ENCODE assay signal across 20 cellular contexts in the genomic region with DNA sequence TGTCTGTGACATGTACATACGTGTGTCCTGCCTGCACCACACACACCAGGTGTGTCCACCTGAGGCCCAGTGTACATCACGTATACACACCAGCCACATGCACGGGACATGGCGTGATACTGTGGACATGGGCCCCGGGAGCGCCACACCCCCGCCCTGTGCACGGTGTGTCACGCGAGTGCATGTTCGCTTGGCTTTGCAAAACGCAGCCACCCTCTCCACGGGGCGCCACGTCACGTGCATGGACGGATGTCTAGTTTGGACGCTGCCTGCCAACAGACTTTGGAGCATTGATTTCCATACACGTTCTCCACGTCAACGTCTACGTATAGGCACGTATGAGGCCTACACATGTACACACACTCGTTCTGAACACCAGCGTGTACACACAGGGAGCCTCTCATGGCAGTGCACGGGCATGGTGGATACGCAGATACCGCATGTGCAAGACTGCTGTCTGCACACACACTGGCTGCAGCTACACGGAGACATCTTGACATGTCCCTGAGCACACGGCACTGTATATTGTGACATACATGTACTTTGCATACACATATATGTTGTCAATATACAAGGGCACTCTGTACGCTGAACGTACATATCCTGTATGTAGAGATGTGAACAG. TPM values are rescaled to one million over a fixed set of nuclear protein-coding genes. Genes with fewer than 3 reads are reported as not detected.
DNase-seq lines count a peak whose midpoint lies in the region; FAIRE-seq and TF ChIP-seq lines count a peak whose summit lies in the region.
"Had no signal": no experiment of that assay in that cellular context is flagged by ENCODE, and none has a peak within 500 bp of the region (broad histone marks: within the 10 kb centered on the region; RNA-seq: fewer than 3 reads in every experiment).

No MANE protein-coding gene starts in this region.

- TF ChIP-seq RAD21 in H1 (IDR thresholded peaks at IDR 0.05 in 1 of 2, conservative IDR thresholded peaks at IDR 0.05 in 1 of 2; ENCODE audit: low read depth in 2 of 2, low read length in 2 of 2) = no peak

- peaks cover 0 to 5% of the 10 kb centered on the region in 2 experiments; a peak in 1 of 4 replicates for H3K79me2 ChIP-seq in H1 (ENCODE audit: control insufficient read depth in 1 of 2, insufficient read depth in 2 of 2, low read length in 2 of 2)

- POLR2A ChIA-PET in AG04449 (lab: Yijun Ruan, JAX) (no interaction called here), H1 (lab: Charles Lee; ENCODE audit: partially characterized antibody) (interaction anchor here (1.1 to 2.2 kb wide), 8 partner anchors 8 to 152 kb away, joined by 3 to 9 read pairs (median 4); a partner anchor contains a TSS)

- no peak overlapping the region for H3K56ac ChIP-seq in H1 (replicated peaks; ENCODE audit: insufficient read length, low read depth, low read length)

- intact Hi-C loops in cardiac septum (cut with DNase I) = no loop called here

- H3K27me3 ChIP-seq in H1 (replicated peaks in 1 of 4; ENCODE audit: control insufficient read depth in 3 of 4, extremely low read depth in 1 of 4, insufficient read depth in 3 of 4, low read length in 3 of 4) (no peaks in the 10 kb centered on the region), neuronal stem cell (ENCODE audit: control insufficient read depth in 3 of 3, insufficient read depth in 3 of 3, low read depth in 1 of 3, low read length in 3 of 3) (no peaks in the 10 kb centered on the region)
- H3K27me3 ChIP-seq: SJSA1 had no signal

- H3K27ac ChIP-seq in H1 (ENCODE audit: low read depth, low read length) = no peak overlapping the region
- no peak overlapping the region for H3K27ac ChIP-seq in neuronal stem cell (replicated peaks; ENCODE audit: low read length)
- H3K27ac ChIP-seq: A549; BLaER1 treated with 17β-estradiol and CSF1 and Interleukin-3, amounts not matched to agents 10 nM and 100 nM; HL-60; SJSA1 had no signal

- peaks cover 7% of the 10 kb centered on the region for H3K79me1 ChIP-seq in H1 (ENCODE audit: low read depth, low read length)
- H3K79me1 ChIP-seq in neuronal stem cell (ENCODE audit: low read depth, low read length) = peaks cover 38% of the 10 kb centered on the region

- H2BK15ac ChIP-seq in H1 (ENCODE audit: low read length) (no peak overlapping the region; the same call in 1 of the 2 replicates), neuronal stem cell (ENCODE audit: low read length) (no peak overlapping the region)

- H4K5ac ChIP-seq in H1 (ENCODE audit: insufficient read length, low read depth, low read length) = no peak overlapping the region

- CTCF ChIA-PET in AG04449 (lab: Yijun Ruan, JAX) (no interaction called here), H1 (lab: Charles Lee; ENCODE audit: partially characterized antibody) (interaction anchor here (0.7 to 0.9 kb wide), 2 partner anchors 33 to 166 kb away, joined by 3 read pairs; no protein-coding TSS in a partner anchor)

- H3K14ac ChIP-seq in H1 (ENCODE audit: insufficient read length) (no peak overlapping the region), neuronal stem cell (ENCODE audit: low read length) (peak overlapping the region; percentile 94)

- H2BK5ac ChIP-seq in H1 (ENCODE audit: low read depth, low read length) (peak overlapping the region; percentile 58), neuronal stem cell (ENCODE audit: low read length) (no peak overlapping the region)

- H3K4me2 ChIP-seq in H1 (ENCODE audit: insufficient read depth in 1 of 2, low read depth in 2 of 2, low read length in 2 of 2) = no peak overlapping the region; a peak in 1 of 4 replicates
- H3K4me2 ChIP-seq in neuronal stem cell (ENCODE audit: insufficient read depth, low read length, poor library complexity, severe bottlenecking) = no peak overlapping the region
- H3K4me2 ChIP-seq: A549; BLaER1 treated with 17β-estradiol and CSF1 and Interleukin-3, amounts not matched to agents 10 nM and 100 nM had no signal

- peaks cover 6 to 17% of the 10 kb centered on the region in 2 experiments for H4K20me1 ChIP-seq in H1 (replicated peaks in 1 of 2; ENCODE audit: control insufficient read depth in 1 of 2, insufficient read depth in 2 of 2, low read length in 2 of 2)

- DNase-seq in AG04449 (ENCODE audit: low read depth, low spot score) (no peak), GM20000 (ENCODE audit: low spot score) (peak; percentile 39), H1 (ENCODE audit: low read depth in 1 of 2, low spot score in 2 of 2) (no peak), neuronal stem cell (ENCODE audit: low spot score) (no peak), cardiac septum (ENCODE audit: low spot score) (no peak), NCI-H345 (lab: John Stamatoyannopoulos, UW) (no peak), NCI-H2029 (lab: John Stamatoyannopoulos, UW) (no peak)
- DNase-seq: HFFc6, Kasumi-1, MM.1S, NCI-H1092 treated with DMSO at 0.1 percent for 48 hours, NCI-H146, NCI-H2081 had no signal

- no peak overlapping the region for H3K9ac ChIP-seq in H1 (replicated peaks in 1 of 4; ENCODE audit: extremely low read depth in 1 of 4, low read depth in 3 of 4, low read length in 3 of 4)
- H3K9ac ChIP-seq in neuronal stem cell (ENCODE audit: low read depth, low read length, poor library complexity) = peak overlapping the region; percentile 66
- H3K9ac ChIP-seq: BLaER1 treated with 17β-estradiol and CSF1 and Interleukin-3, amounts not matched to agents 10 nM and 100 nM had no signal

- H4K91ac ChIP-seq in H1 (replicated peaks; ENCODE audit: insufficient read length, low read length) = no peak overlapping the region
- H4K91ac ChIP-seq in neuronal stem cell (ENCODE audit: low read depth, low read length, poor library complexity) = no peak overlapping the region

- no peak overlapping the region for H2AFZ ChIP-seq in H1 (ENCODE audit: low read length)
- H2AFZ ChIP-seq in neuronal stem cell (ENCODE audit: low read length) = no peak overlapping the region

- H3K4me3 ChIP-seq in AG04449 (ENCODE audit: low read depth, low read length) = peak overlapping the region; percentile 3; the same call in 1 of the 2 replicates
- H3K4me3 ChIP-seq in H1 (ENCODE audit: extremely low read depth in 1 of 4, insufficient read depth in 2 of 4, low read depth in 3 of 4, low read length in 4 of 4) = no peak overlapping the region
- H3K4me3 ChIP-seq in neuronal stem cell (ENCODE audit: low read length in 2 of 2) = peak overlapping the region in 1 of 2 donors; percentile 28
- H3K4me3 ChIP-seq: A549; BLaER1 treated with 17β-estradiol and CSF1 and Interleukin-3, amounts not matched to agents 10 nM and 100 nM; SJSA1 had no signal

- TF ChIP-seq POLR2A in H1 (IDR thresholded peaks at IDR 0.05; ENCODE audit: control extremely low read depth in 1 of 2, low read depth in 2 of 2, low read length in 2 of 2) = no peak

- no peak overlapping the region for H2AK5ac ChIP-seq in H1 (ENCODE audit: low read depth, low read length)
- no peak overlapping the region for H2AK5ac ChIP-seq in neuronal stem cell (ENCODE audit: low read depth, low read length)

- H3K4me1 ChIP-seq in H1 (replicated peaks in 1 of 4; ENCODE audit: control insufficient read depth in 3 of 4, insufficient read depth in 4 of 4, low read length in 3 of 4) = peaks cover 0 to 9% (median 3%) of the 10 kb centered on the region in 4 experiments; a peak in 3 of 7 replicates
- peaks cover 0 to 12% of the 10 kb centered on the region in 2 donors for H3K4me1 ChIP-seq in neuronal stem cell (ENCODE audit: control insufficient read depth in 2 of 2, insufficient read depth in 1 of 2, low read depth in 1 of 2, low read length in 2 of 2)
- H3K4me1 ChIP-seq: A549, SJSA1 had no signal

- no peak for TF ChIP-seq CTCF in AG04449 (IDR thresholded peaks at IDR 0.05; ENCODE audit: insufficient read depth, low read length, missing control alignments)
- TF ChIP-seq CTCF in GM20000 (IDR thresholded peaks at IDR 0.05; ENCODE audit: extremely low read depth, missing control alignments) = no peak
- no peak for TF ChIP-seq CTCF in H1 (IDR thresholded peaks at IDR 0.05; ENCODE audit: control extremely low read depth in 1 of 3, insufficient read depth in 1 of 3, low read depth in 1 of 3, low read length in 3 of 3)

- H2BK12ac ChIP-seq in H1 (ENCODE audit: low read depth, low read length) (no peak overlapping the region), neuronal stem cell (ENCODE audit: low read length) (no peak overlapping the region)

- peaks cover 10% of the 10 kb centered on the region; the same call in 1 of the 2 replicates for H3K23me2 ChIP-seq in H1 (ENCODE audit: low read depth, low read length)

- H2BK120ac ChIP-seq in H1 (replicated peaks; ENCODE audit: low read depth, low read length) (no peak overlapping the region), neuronal stem cell (ENCODE audit: low read depth, low read length) (no peak overlapping the region)

- WGBS in H1 (ENCODE audit: extremely low coverage in 1 of 2, insufficient coverage in 1 of 2, insufficient read length in 1 of 2, insufficient replicate concordance in 2 of 2, low coverage in 1 of 2, low lambda C conversion rate in 2 of 2, missing lambda C conversion rate in 1 of 2), 2 experiments = 95% methylated on average over 32 of the region's 32 CpGs; no CpG with 5 or more reads in 1 of the 2 experiments
- no CpG with 5 or more reads among the region's 32 CpGs for WGBS in neuronal stem cell (ENCODE audit: extremely low coverage in 2 of 2, insufficient read length in 2 of 2, insufficient replicate concordance in 1 of 2), 2 donors

- H3K9me3 ChIP-seq in H1 (ENCODE audit: insufficient read depth in 2 of 2, low read depth in 1 of 2, low read length in 1 of 2) (no peaks in the 10 kb centered on the region), neuronal stem cell (replicated peaks in 1 of 2; ENCODE audit: control insufficient read depth in 2 of 2, insufficient read depth in 1 of 2, low read depth in 1 of 2, low read length in 2 of 2) (peaks cover 0 to 2% of the 10 kb centered on the region in 2 donors)
- H3K9me3 ChIP-seq: A549; BLaER1 treated with 17β-estradiol and CSF1 and Interleukin-3, amounts not matched to agents 10 nM and 100 nM; SJSA1 had no signal

- H3K18ac ChIP-seq in H1 (ENCODE audit: extremely low read depth, low read length) (no peak overlapping the region), neuronal stem cell (ENCODE audit: low read length) (peak overlapping the region; percentile 19)

- H4K8ac ChIP-seq in H1 (ENCODE audit: extremely low read depth, insufficient read depth, low read length) = no peak overlapping the region
- H4K8ac ChIP-seq in neuronal stem cell (ENCODE audit: low read depth, low read length) = peak overlapping the region; percentile 23

- peaks cover 2 to 20% (median 8%) of the 10 kb centered on the region in 4 experiments; a peak in 4 of 8 replicates for H3K36me3 ChIP-seq in H1 (ENCODE audit: control insufficient read depth in 2 of 4, insufficient read depth in 4 of 4, low read length in 3 of 4)
- peaks cover 19 to 24% of the 10 kb centered on the region in 2 donors for H3K36me3 ChIP-seq in neuronal stem cell (replicated peaks in 1 of 2; ENCODE audit: control insufficient read depth in 2 of 2, insufficient read depth in 2 of 2, low read length in 2 of 2)

- no peak overlapping the region for H3K23ac ChIP-seq in H1 (ENCODE audit: insufficient read length)
- H3K23ac ChIP-seq in neuronal stem cell (ENCODE audit: low read depth, low read length, poor library complexity) = peak overlapping the region; percentile 96

- no peak for TF ChIP-seq EP300 in H1 (IDR thresholded peaks at IDR 0.05; ENCODE audit: borderline replicate concordance in 1 of 2, low read depth in 2 of 2, low read length in 2 of 2)

- no peak overlapping the region for H2BK20ac ChIP-seq in H1 (ENCODE audit: low read length)

- H3K4ac ChIP-seq in H1 (replicated peaks; ENCODE audit: insufficient read length, low read depth, low read length) (no peak overlapping the region), neuronal stem cell (ENCODE audit: low read length) (no peak overlapping the region)

- no peak for FAIRE-seq in H1 (lab: Jason Lieb, UNC)
- FAIRE-seq: A549, D721Med, H54 had no signal

RNA-seq across cellular contexts. Expression of a gene that starts 2.7 kb away (rescaled TPM):
- 3.6 and 6.6 TPM in 2 replicates for total RNA-seq in H1 (2021; fragmentation: NEBNext Ultra II Directional; extraction: Animal tissue kit (Norgen Biotek cat#: 25700))
- 5.7 and 7.6 TPM in 2 replicates for polyA plus RNA-seq in H1 (2011; rRNA removed)
- polyA plus RNA-seq in H1 (2011; cell fraction: cytosol; rRNA removed) = 4.6 TPM
- 20.3 TPM for polyA plus RNA-seq in H1 (2011; cell fraction: nucleus; rRNA removed)
- polyA plus RNA-seq in H1 (2012, experiment 1 of 2) = 3.9 to 8.7 TPM (median 7.5 TPM) in 4 replicates
- polyA plus RNA-seq in H1 (2012, experiment 2 of 2) = 3.6 TPM
- polyA plus RNA-seq in H1 (2013, experiment 1 of 2) = 3.3 TPM
- polyA plus RNA-seq in H1 (2013, experiment 2 of 2) = 2.3 TPM
- polyA minus RNA-seq in H1 (2011; rRNA and poly(A)+ RNA removed) = 0.57 and 1.1 TPM in 2 replicates
- not detected for polyA minus RNA-seq in H1 (2011; cell fraction: cytosol; rRNA and poly(A)+ RNA removed)
- 2.5 TPM for polyA minus RNA-seq in H1 (2011; cell fraction: nucleus; rRNA and poly(A)+ RNA removed)
- 8.8 TPM for polyA plus RNA-seq in neuronal stem cell (2013, experiment 1 of 2)
- 8.6 TPM for polyA plus RNA-seq in neuronal stem cell (2013, experiment 2 of 2)
- total RNA-seq in cardiac septum = 5.0 TPM
- polyA plus RNA-seq: IgD-negative memory B cell had no signal

RNA-seq across cellular contexts. Expression of a gene that starts 25.8 kb away (rescaled TPM):
- 63.7 and 64.7 TPM in 2 replicates for total RNA-seq in H1 (2021; fragmentation: NEBNext Ultra II Directional; extraction: Animal tissue kit (Norgen Biotek cat#: 25700))
- polyA plus RNA-seq in H1 (2011; rRNA removed) = 28.3 and 46.7 TPM in 2 replicates
- 44.7 TPM for polyA plus RNA-seq in H1 (2011; cell fraction: cytosol; rRNA removed)
- 62.6 TPM for polyA plus RNA-seq in H1 (2011; cell fraction: nucleus; rRNA removed)
- polyA plus RNA-seq in H1 (2012, experiment 1 of 2) = 32.8 to 59.1 TPM (median 55.6 TPM) in 4 replicates
- 37.3 TPM for polyA plus RNA-seq in H1 (2012, experiment 2 of 2)
- polyA plus RNA-seq in H1 (2013, experiment 1 of 2) = 32.6 TPM
- 31.7 TPM for polyA plus RNA-seq in H1 (2013, experiment 2 of 2)
- 16.2 and 18.2 TPM in 2 replicates for polyA minus RNA-seq in H1 (2011; rRNA and poly(A)+ RNA removed)
- 33.1 TPM for polyA minus RNA-seq in H1 (2011; cell fraction: cytosol; rRNA and poly(A)+ RNA removed)
- polyA minus RNA-seq in H1 (2011; cell fraction: nucleus; rRNA and poly(A)+ RNA removed) = 21.4 TPM
- 20.2 TPM for polyA plus RNA-seq in neuronal stem cell (2013, experiment 1 of 2)
- polyA plus RNA-seq in neuronal stem cell (2013, experiment 2 of 2) = 19.1 TPM
- 13.7 TPM for total RNA-seq in cardiac septum

RNA-seq across cellular contexts. Expression of a gene that starts 36.9 kb away (rescaled TPM):
- total RNA-seq in H1 (2021; fragmentation: NEBNext Ultra II Directional; extraction: Animal tissue kit (Norgen Biotek cat#: 25700)) = 165 and 170 TPM in 2 replicates
- 110 and 116 TPM in 2 replicates for polyA plus RNA-seq in H1 (2011; rRNA removed)
- polyA plus RNA-seq in H1 (2011; cell fraction: cytosol; rRNA removed) = 122 TPM
- polyA plus RNA-seq in H1 (2011; cell fraction: nucleus; rRNA removed) = 110 TPM
- 156 to 180 TPM (median 158 TPM) in 4 replicates for polyA plus RNA-seq in H1 (2012, experiment 1 of 2)
- polyA plus RNA-seq in H1 (2012, experiment 2 of 2) = 198 TPM
- polyA plus RNA-seq in H1 (2013, experiment 1 of 2) = 143 TPM
- polyA plus RNA-seq in H1 (2013, experiment 2 of 2) = 148 TPM
- polyA minus RNA-seq in H1 (2011; rRNA and poly(A)+ RNA removed) = 59.2 and 65.6 TPM in 2 replicates
- 91.6 TPM for polyA minus RNA-seq in H1 (2011; cell fraction: cytosol; rRNA and poly(A)+ RNA removed)
- 66.4 TPM for polyA minus RNA-seq in H1 (2011; cell fraction: nucleus; rRNA and poly(A)+ RNA removed)
- polyA plus RNA-seq in neuronal stem cell (2013, experiment 1 of 2) = 147 TPM
- polyA plus RNA-seq in neuronal stem cell (2013, experiment 2 of 2) = 144 TPM
- 90.7 TPM for total RNA-seq in cardiac septum
